In genomic region chr2:10128420-10128819, GRCh38 we compare ENCODE assay signal across 1 cellular context.
TF ChIP-seq lines count a peak whose summit lies in the region.

No MANE protein-coding gene starts in this region.

TF ChIP-seq in K562, 482 proteins besides CTCF, POLR2A, EP300 and RAD21:
- TF ChIP-seq FOS (IDR thresholded peaks at IDR 0.05; ENCODE audit: extremely low read depth, insufficient read length), result no peak
- no peak for TF ChIP-seq ZEB2 (IDR thresholded peaks at IDR 0.05)
- 0 out of 2 replicates have a peak, but pooled peaks have one; percentile 31 for TF ChIP-seq SUPT5H (IDR thresholded peaks at IDR 0.05)
- TF ChIP-seq ZBTB1 (CRISPR knock-in tag; IDR thresholded peaks at IDR 0.05; ENCODE audit: borderline replicate concordance, low read depth), result no peak
- TF ChIP-seq MTA2 (IDR thresholded peaks at IDR 0.05; ENCODE audit: low read depth), result no peak
- TF ChIP-seq NCOA6 (IDR thresholded peaks at IDR 0.05), result no peak
- no peak for TF ChIP-seq SRSF9 (IDR thresholded peaks at IDR 0.05; ENCODE audit: borderline replicate concordance, low read depth, low read length)
- TF ChIP-seq GABPA (tag; conservative IDR thresholded peaks at IDR 0.05; ENCODE audit: low read depth), result no peak
- no peak for TF ChIP-seq CREB1 (IDR thresholded peaks at IDR 0.05)
- no peak for TF ChIP-seq CREB1 (CRISPR knock-in tag; IDR thresholded peaks at IDR 0.05)
- TF ChIP-seq KAT7 (CRISPR knock-in tag; IDR thresholded peaks at IDR 0.05; ENCODE audit: borderline replicate concordance), result no peak
- no peak for TF ChIP-seq PHB2 (IDR thresholded peaks at IDR 0.05; ENCODE audit: low read depth)
- TF ChIP-seq PBX2 (CRISPR knock-in tag; IDR thresholded peaks at IDR 0.05; ENCODE audit: low read depth), result no peak
- TF ChIP-seq PBX2 (tag; conservative IDR thresholded peaks at IDR 0.05; ENCODE audit: low read depth), result no peak
- no peak for TF ChIP-seq RBM22 (IDR thresholded peaks at IDR 0.05; ENCODE audit: low read depth, low read length, poor library complexity, severe bottlenecking)
- peak; percentile 44; the same call in 1 of the 2 replicates for TF ChIP-seq PML (IDR thresholded peaks at IDR 0.05; ENCODE audit: low read length)
- no peak for TF ChIP-seq SMAD3 (CRISPR knock-in tag; conservative IDR thresholded peaks at IDR 0.05)
- no peak for TF ChIP-seq NRF1 (conservative IDR thresholded peaks at IDR 0.05 in 1 of 2, IDR thresholded peaks at IDR 0.05 in 1 of 2)
- no peak for TF ChIP-seq MAFF (IDR thresholded peaks at IDR 0.05; ENCODE audit: low read length)
- no peak for TF ChIP-seq STAT5B (CRISPR knock-in tag; IDR thresholded peaks at IDR 0.05)
- TF ChIP-seq ZNF398 (CRISPR knock-in tag; IDR thresholded peaks at IDR 0.05), result no peak
- no peak for TF ChIP-seq IRF2 (CRISPR knock-in tag; IDR thresholded peaks at IDR 0.05)
- TF ChIP-seq SMARCE1 (IDR thresholded peaks at IDR 0.05), result no peak
- peak; percentile 76 for TF ChIP-seq POLR2AphosphoS5 (IDR thresholded peaks at IDR 0.05; ENCODE audit: control insufficient read depth, insufficient read depth, low read depth, low read length)
- no peak for TF ChIP-seq ZFP36 (IDR thresholded peaks at IDR 0.05; ENCODE audit: low read depth, low read length, partially characterized antibody)
- no peak for TF ChIP-seq ZNF124 (CRISPR knock-in tag; IDR thresholded peaks at IDR 0.05)
- TF ChIP-seq KDM1A (IDR thresholded peaks at IDR 0.05), result no peak
